Comparison of ENCODE assay signal across 14 cellular contexts in the genomic region with DNA sequence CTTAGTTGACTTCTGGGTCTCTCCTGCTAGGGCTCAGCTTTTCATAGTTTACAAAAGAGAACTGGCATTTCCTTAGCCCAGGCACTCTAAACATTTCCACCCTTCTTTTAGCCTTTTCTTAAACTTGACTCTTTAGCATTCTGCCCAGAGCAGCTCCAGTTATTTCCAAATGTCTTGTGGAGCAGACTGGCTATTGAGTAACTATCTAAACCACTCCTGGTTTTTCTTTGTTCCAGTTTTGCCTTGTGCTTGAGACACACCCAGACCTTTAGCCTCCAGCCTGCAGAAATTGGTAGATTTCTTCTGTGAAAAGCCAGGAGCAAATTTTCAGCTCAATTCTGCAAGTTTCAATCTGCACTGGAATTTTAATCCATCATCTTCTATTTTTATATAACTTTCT.
DNase-seq lines count a peak whose midpoint lies in the region; ATAC-seq, FAIRE-seq and TF ChIP-seq lines count a peak whose summit lies in the region.
"Had no signal": no experiment of that assay in that cellular context is flagged by ENCODE, and none has a peak within 500 bp of the region (broad histone marks: within the 10 kb centered on the region; RNA-seq: fewer than 3 reads in every experiment).

No MANE protein-coding gene starts in this region.

- H3K27ac ChIP-seq in GM23338 (ENCODE audit: low read depth) (no peak overlapping the region), H9 (ENCODE audit: insufficient read length, low read depth, low read length) (no peak overlapping the region), H1 (ENCODE audit: low read depth, low read length) (no peak overlapping the region)
- H3K27ac ChIP-seq: BLaER1, GM23248 had no signal

- TF ChIP-seq RAD21 in H1 (IDR thresholded peaks at IDR 0.05 in 1 of 2, conservative IDR thresholded peaks at IDR 0.05 in 1 of 2; ENCODE audit: low read depth in 2 of 2, low read length in 2 of 2): no peak

- H4K20me1 ChIP-seq in GM23338 (replicated peaks; ENCODE audit: insufficient read depth): no peaks in the 10 kb centered on the region
- no peaks in the 10 kb centered on the region for H4K20me1 ChIP-seq in H9 (ENCODE audit: control insufficient read depth, insufficient read depth, insufficient read length)
- H4K20me1 ChIP-seq in H1 (replicated peaks in 1 of 2; ENCODE audit: control insufficient read depth in 1 of 2, insufficient read depth in 2 of 2, low read length in 2 of 2): no peaks in the 10 kb centered on the region
- H4K20me1 ChIP-seq: BLaER1 had no signal

- H3T11ph ChIP-seq in H9 (ENCODE audit: low read length): no peak overlapping the region

- H4K8ac ChIP-seq in H9 (replicated peaks; ENCODE audit: insufficient read length, low read depth, low read length): no peak overlapping the region
- no peak overlapping the region for H4K8ac ChIP-seq in H1 (ENCODE audit: extremely low read depth, insufficient read depth, low read length)

- no peak for DNase-seq in GM23338 (ENCODE audit: low spot score)
- no peak for DNase-seq in H9
- DNase-seq in H1 (ENCODE audit: low read depth in 1 of 2, low spot score in 2 of 2): no peak
- DNase-seq in sciatic nerve (ENCODE audit: low spot score): no peak
- DNase-seq in NCI-H1105 (lab: John Stamatoyannopoulos, UW): no peak
- no peak for DNase-seq in 8988T
- DNase-seq: AML-193; CD4-positive, CD25-positive, alpha-beta regulatory T cell; DMS 273 treated with DMSO at 0.1 percent for 48 hours; GM23248 had no signal

- no peaks in the 10 kb centered on the region for H3F3A ChIP-seq in GM23338 (replicated peaks; ENCODE audit: low read depth)

- H3K9me3 ChIP-seq in H9 (ENCODE audit: control insufficient read depth, low read depth, low read length) (no peaks in the 10 kb centered on the region), H1 (ENCODE audit: insufficient read depth in 2 of 2, low read depth in 1 of 2, low read length in 1 of 2) (no peaks in the 10 kb centered on the region)
- H3K9me3 ChIP-seq: BLaER1, HAP-1 had no signal

- H3K4me3 Mint-ChIP-seq in GM23338 (no peak overlapping the region), H9 (no peak overlapping the region)
- H3K4me3 Mint-ChIP-seq: CD4-positive, CD25-positive, alpha-beta regulatory T cell had no signal

- H3K36me3 Mint-ChIP-seq in GM23338 (ENCODE audit: low read depth) (no peaks in the 10 kb centered on the region; the same call in 2 of the 3 replicates), H9 (ENCODE audit: insufficient read depth in 1 of 3, low read depth in 3 of 3) (no peaks in the 10 kb centered on the region; a peak in 1 of 7 replicates)
- H3K36me3 Mint-ChIP-seq: CD4-positive, CD25-positive, alpha-beta regulatory T cell had no signal

- TF ChIP-seq POLR2A in H1 (IDR thresholded peaks at IDR 0.05; ENCODE audit: control extremely low read depth in 1 of 2, low read depth in 2 of 2, low read length in 2 of 2): no peak

- ATAC-seq in GM23338 (no peak), sciatic nerve (peak; percentile 51)
- ATAC-seq: HepG2 had no signal

- H3K79me2 ChIP-seq in GM23338 (replicated peaks; ENCODE audit: insufficient read depth): no peaks in the 10 kb centered on the region
- no peaks in the 10 kb centered on the region for H3K79me2 ChIP-seq in H9 (ENCODE audit: insufficient read depth, low read length)
- no peaks in the 10 kb centered on the region for H3K79me2 ChIP-seq in H1 (ENCODE audit: control insufficient read depth in 1 of 2, insufficient read depth in 2 of 2, low read length in 2 of 2)

- H3K4me3 ChIP-seq in GM23338 (no peak overlapping the region), H1 (ENCODE audit: extremely low read depth in 1 of 4, insufficient read depth in 2 of 4, low read depth in 3 of 4, low read length in 4 of 4) (no peak overlapping the region)
- H3K4me3 ChIP-seq: BLaER1, GM23248, HAP-1 had no signal

- H2BK120ac ChIP-seq in H9 (ENCODE audit: low read depth, low read length, poor library complexity, severe bottlenecking) (no peak overlapping the region), H1 (replicated peaks; ENCODE audit: low read depth, low read length) (no peak overlapping the region)

- TF ChIP-seq CTCF in GM23338 (conservative IDR thresholded peaks at IDR 0.05; ENCODE audit: low read depth in 2 of 2) (no peak), H9 (conservative IDR thresholded peaks at IDR 0.05) (no peak), H1 (IDR thresholded peaks at IDR 0.05; ENCODE audit: control extremely low read depth in 1 of 3, insufficient read depth in 1 of 3, low read depth in 1 of 3, low read length in 3 of 3) (no peak)

- no peak overlapping the region for H4K5ac ChIP-seq in H9 (ENCODE audit: insufficient read length, low read depth, low read length)
- no peak overlapping the region for H4K5ac ChIP-seq in H1 (ENCODE audit: insufficient read length, low read depth, low read length)

- H3K18ac ChIP-seq in H9 (ENCODE audit: insufficient read length, low read depth, low read length) (no peak overlapping the region), H1 (ENCODE audit: extremely low read depth, low read length) (no peak overlapping the region)

- H2BK15ac ChIP-seq in H9 (ENCODE audit: low read depth, low read length) (no peak overlapping the region), H1 (ENCODE audit: low read length) (no peak overlapping the region)

- H3K36me3 ChIP-seq in GM23338 (ENCODE audit: insufficient read depth) (no peaks in the 10 kb centered on the region), H1 (ENCODE audit: control insufficient read depth in 2 of 4, insufficient read depth in 4 of 4, low read length in 3 of 4) (no peaks in the 10 kb centered on the region)
- H3K36me3 ChIP-seq: BLaER1, HAP-1 had no signal

- H2BK5ac ChIP-seq in H9 (ENCODE audit: insufficient read length, low read length): no peak overlapping the region
- no peak overlapping the region for H2BK5ac ChIP-seq in H1 (ENCODE audit: low read depth, low read length)

- H3K4me2 ChIP-seq in GM23338: no peak overlapping the region
- H3K4me2 ChIP-seq in H9 (ENCODE audit: insufficient read depth, insufficient read length, low read length): no peak overlapping the region
- no peak overlapping the region for H3K4me2 ChIP-seq in H1 (ENCODE audit: insufficient read depth in 1 of 2, low read depth in 2 of 2, low read length in 2 of 2)
- H3K4me2 ChIP-seq: BLaER1 had no signal

- H3K4ac ChIP-seq in H9 (ENCODE audit: low read depth, low read length): no peak overlapping the region
- no peak overlapping the region for H3K4ac ChIP-seq in H1 (replicated peaks; ENCODE audit: insufficient read length, low read depth, low read length)

- H3K27me3 ChIP-seq in GM23338 (ENCODE audit: insufficient read depth) (no peaks in the 10 kb centered on the region), H9 (ENCODE audit: insufficient read depth, low read length) (no peaks in the 10 kb centered on the region), H1 (replicated peaks in 1 of 4; ENCODE audit: control insufficient read depth in 3 of 4, extremely low read depth in 1 of 4, insufficient read depth in 3 of 4, low read length in 3 of 4) (no peaks in the 10 kb centered on the region)
- H3K27me3 ChIP-seq: BLaER1 had no signal

- H3K79me1 ChIP-seq in H9 (ENCODE audit: insufficient read depth, low read depth, low read length, poor library complexity, severe bottlenecking) (no peaks in the 10 kb centered on the region), H1 (ENCODE audit: low read depth, low read length) (no peaks in the 10 kb centered on the region)

- TF ChIP-seq EP300 in H1 (IDR thresholded peaks at IDR 0.05; ENCODE audit: borderline replicate concordance in 1 of 2, low read depth in 2 of 2, low read length in 2 of 2): no peak

- H3K4me1 Mint-ChIP-seq in GM23338: peaks cover 5% of the 10 kb centered on the region; the same call in 2 of the 3 replicates
- peaks cover 13 to 15% of the 10 kb centered on the region in 2 experiments; a peak in 3 of 4 replicates for H3K4me1 Mint-ChIP-seq in H9
- H3K4me1 Mint-ChIP-seq: CD4-positive, CD25-positive, alpha-beta regulatory T cell had no signal

- POLR2A ChIA-PET in H1 (lab: Charles Lee; ENCODE audit: partially characterized antibody): no interaction called here

- H2BK20ac ChIP-seq in H9 (ENCODE audit: low read depth, low read length, poor library complexity, severe bottlenecking) (no peak overlapping the region), H1 (ENCODE audit: low read length) (peak overlapping the region; percentile 65; the same call in 1 of the 2 replicates)

- H4K91ac ChIP-seq in H9 (ENCODE audit: insufficient read length, low read depth, low read length) (no peak overlapping the region), H1 (replicated peaks; ENCODE audit: insufficient read length, low read length) (no peak overlapping the region)

- H3K9ac ChIP-seq in H9 (ENCODE audit: extremely low read depth, insufficient read length, low read length): no peak overlapping the region
- no peak overlapping the region for H3K9ac ChIP-seq in H1 (replicated peaks in 1 of 4; ENCODE audit: extremely low read depth in 1 of 4, low read depth in 3 of 4, low read length in 3 of 4)
- H3K9ac ChIP-seq: BLaER1, GM23248 had no signal

- H2AFZ ChIP-seq in GM23338: peak overlapping the region; percentile 61; the same call in 1 of the 2 replicates
- peak overlapping the region; percentile 59 for H2AFZ ChIP-seq in H9 (ENCODE audit: low read length)
- peak overlapping the region; percentile 72 for H2AFZ ChIP-seq in H1 (ENCODE audit: low read length)
- H2AFZ ChIP-seq: GM23248 had no signal

- CTCF ChIA-PET in H1 (lab: Charles Lee; ENCODE audit: partially characterized antibody): interaction anchor here (1.4 kb wide), 1 partner anchor 19 kb away, joined by 4 read pairs; no protein-coding TSS in a partner anchor

- no peak overlapping the region for H2AK5ac ChIP-seq in H9 (ENCODE audit: insufficient read length, low read length)
- no peak overlapping the region for H2AK5ac ChIP-seq in H1 (ENCODE audit: low read depth, low read length)

- no peaks in the 10 kb centered on the region for H3K4me1 ChIP-seq in GM23338 (ENCODE audit: insufficient read depth)
- no peaks in the 10 kb centered on the region; the same call in 1 of the 2 replicates for H3K4me1 ChIP-seq in H9 (ENCODE audit: insufficient read depth, low read length)
- H3K4me1 ChIP-seq in H1 (replicated peaks in 1 of 4; ENCODE audit: control insufficient read depth in 3 of 4, insufficient read depth in 4 of 4, low read length in 3 of 4): peaks cover 0 to 2% (median 0%) of the 10 kb centered on the region in 4 experiments; a peak in 1 of 7 replicates
- H3K4me1 ChIP-seq: BLaER1 had no signal

- no peak for FAIRE-seq in H1 (lab: Jason Lieb, UNC)
- FAIRE-seq: HepG2, HTR-8/SVneo had no signal

- no peak overlapping the region for H3K27ac Mint-ChIP-seq in GM23338
- no peak overlapping the region; a peak in 1 of 7 replicates for H3K27ac Mint-ChIP-seq in H9
- H3K27ac Mint-ChIP-seq: CD4-positive, CD25-positive, alpha-beta regulatory T cell had no signal

- H3K9me3 Mint-ChIP-seq in GM23338 (no peaks in the 10 kb centered on the region; the same call in 2 of the 3 replicates), H9 (no peaks in the 10 kb centered on the region)

- H2BK12ac ChIP-seq in H9 (ENCODE audit: insufficient read length, low read depth, low read length): no peak overlapping the region
- no peak overlapping the region for H2BK12ac ChIP-seq in H1 (ENCODE audit: low read depth, low read length)

- no peak overlapping the region for H3K23ac ChIP-seq in H9 (ENCODE audit: insufficient read length, low read depth, low read length)
- H3K23ac ChIP-seq in H1 (ENCODE audit: insufficient read length): no peak overlapping the region

- intact Hi-C loops in sciatic nerve (cut with DNase I): no loop called here

- H3K9me2 ChIP-seq in GM23338 (ENCODE audit: insufficient read depth): no peaks in the 10 kb centered on the region

- no peaks in the 10 kb centered on the region for H3K23me2 ChIP-seq in H9 (ENCODE audit: insufficient read length, low read depth, low read length, poor library complexity, severe bottlenecking)
- H3K23me2 ChIP-seq in H1 (ENCODE audit: low read depth, low read length): no peaks in the 10 kb centered on the region

- H3K27me3 Mint-ChIP-seq in GM23338 (ENCODE audit: insufficient read depth, low read depth, poor library complexity) (no peaks in the 10 kb centered on the region), H9 (ENCODE audit: low read depth) (no peaks in the 10 kb centered on the region)
- H3K27me3 Mint-ChIP-seq: CD4-positive, CD25-positive, alpha-beta regulatory T cell had no signal

- no peak overlapping the region for H3K14ac ChIP-seq in H9 (ENCODE audit: insufficient read depth, low read length)
- no peak overlapping the region for H3K14ac ChIP-seq in H1 (ENCODE audit: insufficient read length)

- no peak overlapping the region for H3K56ac ChIP-seq in H9 (ENCODE audit: insufficient read length, low read depth, low read length)
- H3K56ac ChIP-seq in H1 (replicated peaks; ENCODE audit: insufficient read length, low read depth, low read length): no peak overlapping the region
